8 cellular contexts compared by ENCODE assay signal in the genomic region with DNA sequence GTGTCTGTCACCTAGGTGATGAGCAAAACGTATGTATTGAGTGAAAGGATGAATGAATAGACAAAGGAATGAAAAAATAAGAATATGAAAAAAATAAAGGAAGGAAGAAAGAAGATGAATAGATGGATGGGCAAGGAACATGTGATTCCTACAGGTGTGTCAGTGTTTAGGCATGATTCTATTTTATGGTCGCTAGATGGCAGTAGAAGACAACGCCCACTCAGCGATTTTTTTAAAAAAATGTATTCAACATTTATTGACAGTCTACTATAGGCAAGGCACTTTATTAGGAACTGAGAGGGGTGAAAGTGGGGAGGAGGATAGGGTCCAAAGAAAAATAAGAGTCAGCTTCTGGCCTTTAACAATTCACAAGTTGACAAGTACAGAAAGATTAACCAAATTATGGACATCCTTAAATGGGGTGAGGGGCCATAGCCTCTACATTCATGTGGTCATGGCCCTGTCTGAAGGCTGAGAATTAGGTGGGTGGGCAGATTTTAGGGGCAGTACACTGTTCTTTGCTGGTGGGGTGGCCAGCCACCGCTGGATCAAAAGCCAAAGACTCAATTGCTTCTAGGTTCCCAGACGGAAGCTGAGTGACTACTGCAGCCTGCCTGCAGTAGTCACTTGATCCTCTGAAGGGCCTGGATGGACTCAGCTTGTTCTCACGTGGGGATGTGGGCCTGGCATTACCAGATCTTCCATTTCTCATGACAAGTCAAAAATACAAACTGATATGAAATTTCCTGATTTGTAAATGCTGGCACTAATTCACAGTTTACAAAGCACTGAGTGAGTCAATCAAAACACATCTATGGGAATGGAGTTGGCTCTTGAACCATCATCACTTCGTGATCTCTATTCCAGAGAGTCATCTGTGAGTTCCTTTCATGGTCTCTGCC.
DNase-seq lines count a peak whose midpoint lies in the region; ATAC-seq and TF ChIP-seq lines count a peak whose summit lies in the region.

No MANE protein-coding gene starts in this region.

- H3K4me3 Mint-ChIP-seq in chondrocyte (ENCODE audit: unreplicated experiment) (no peak overlapping the region), natural killer cell (no peak overlapping the region)

- H3K27me3 Mint-ChIP-seq in chondrocyte (ENCODE audit: low read depth) (peaks cover 29% of the 10 kb centered on the region), natural killer cell (ENCODE audit: low read depth in 2 of 2) (peaks cover 0 to 5% of the 10 kb centered on the region in 2 donors)

- DNase-seq in AML-193 (lab: John Stamatoyannopoulos, UW) (peak; percentile 6 to 28), NCI-H446 treated with DMSO at 0.1 percent for 48 hours (lab: John Stamatoyannopoulos, UW) (peak; percentile 11), chondrocyte (ENCODE audit: low spot score) (no peak), natural killer cell (no peak), mesenteric fat pad (ENCODE audit: low spot score) (no peak)
- no peak for DNase-seq in activated CD4-positive, alpha-beta T cell treated with anti-CD3 and anti-CD28 coated beads, Interleukin-2, amount 50 U/mL, for 4 hours

- H3K27ac Mint-ChIP-seq in chondrocyte (ENCODE audit: unreplicated experiment) (no peak overlapping the region), natural killer cell (no peak overlapping the region)

- ATAC-seq in natural killer cell: peak in 2 of 3 donors; percentile 44 to 65
- ATAC-seq in HG03196 (IDR thresholded peaks at IDR 0.05; ENCODE audit: unreplicated experiment): no peak

- H3K9me3 Mint-ChIP-seq in chondrocyte (ENCODE audit: low read depth) (peaks cover 6% of the 10 kb centered on the region), natural killer cell (no peaks in the 10 kb centered on the region)

- H3K36me3 Mint-ChIP-seq in chondrocyte (ENCODE audit: low read depth) (no peaks in the 10 kb centered on the region), natural killer cell (no peaks in the 10 kb centered on the region)

- H3K4me1 Mint-ChIP-seq in chondrocyte (ENCODE audit: low read depth) (peaks cover 28% of the 10 kb centered on the region), natural killer cell (peaks cover 31 to 35% of the 10 kb centered on the region in 2 donors)

- intact Hi-C loops in natural killer cell (cut with micrococcal nuclease): loop anchor here (1.0 to 10.0 kb wide), 2 partner anchors 1082 to 2002 kb away; no protein-coding TSS in a partner anchor

- TF ChIP-seq CTCF in GM12873 (IDR thresholded peaks at IDR 0.05; ENCODE audit: insufficient read depth, low read depth, low read length, missing control alignments) (peak; percentile 72), chondrocyte (IDR thresholded peaks at IDR 0.05) (peak; percentile 95), natural killer cell (IDR thresholded peaks at IDR 0.05) (peak; percentile 93)

Comparison
In these comparisons a context has a peak if more than half of its experiments do, and no peak if none do; other contexts are left out.
1. DNase-seq: peak in AML-193 (2 of 2) and NCI-H446 treated with DMSO at 0.1 percent for 48 hours (single experiment); none in chondrocyte (single experiment), natural killer cell (single experiment), mesenteric fat pad (single experiment) and activated CD4-positive, alpha-beta T cell treated with anti-CD3 and anti-CD28 coated beads, Interleukin-2, amount 50 U/mL, for 4 hours (0 of 2).
2. Peak in every context shown above with its lines, with median percentiles within 50 percentile points of each other: CTCF ChIP-seq.